In the genomic region with DNA sequence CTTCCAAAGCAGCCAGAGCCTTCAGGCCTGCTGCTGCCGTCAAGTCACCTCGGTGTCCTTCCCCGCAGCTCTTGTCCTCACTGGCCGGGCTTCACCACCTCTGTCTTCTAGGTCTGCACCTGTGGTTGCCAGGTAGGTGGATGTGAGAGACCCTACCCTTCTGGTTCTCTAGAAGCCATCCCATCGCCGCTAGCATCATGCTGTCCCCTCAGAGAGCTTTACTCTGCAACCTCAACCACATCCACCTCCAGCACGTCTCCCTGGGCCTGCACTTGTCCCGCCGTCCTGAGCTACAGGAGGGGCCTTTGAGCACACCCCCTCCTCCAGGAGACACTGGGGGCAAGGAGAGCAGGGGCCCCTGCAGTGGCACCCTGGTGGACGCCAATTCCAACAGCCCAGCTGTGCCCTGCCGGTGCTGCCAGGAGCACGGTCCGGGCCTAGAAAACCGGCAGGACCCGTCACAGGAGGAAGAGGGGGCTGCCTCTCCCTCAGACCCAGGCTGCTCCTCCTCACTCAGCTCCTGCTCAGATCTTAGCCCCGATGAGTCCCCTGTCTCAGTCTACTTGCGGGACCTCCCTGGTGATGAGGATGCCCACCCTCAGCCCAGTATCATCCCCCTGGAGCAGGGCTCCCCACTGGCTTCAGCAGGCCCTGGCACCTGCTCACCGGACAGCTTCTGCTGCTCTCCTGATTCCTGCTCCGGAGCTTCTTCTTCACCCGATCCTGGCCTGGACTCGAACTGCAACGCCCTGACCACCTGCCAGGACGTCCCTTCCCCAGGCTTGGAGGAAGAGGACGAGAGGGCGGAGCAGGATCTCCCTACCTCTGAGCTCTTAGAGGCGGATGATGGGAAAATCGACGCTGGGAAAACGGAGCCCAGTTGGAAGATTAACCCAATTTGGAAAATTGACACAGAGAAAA, we compare ENCODE assay signal across 8 cellular contexts. TPM values are rescaled to one million over a fixed set of nuclear protein-coding genes. Genes with fewer than 3 reads are reported as not detected.
DNase-seq lines count a peak whose midpoint lies in the region; ATAC-seq and TF ChIP-seq lines count a peak whose summit lies in the region.

No MANE protein-coding gene starts in this region.

- no peaks in the 10 kb centered on the region for H3K27me3 ChIP-seq in GM23248 (replicated peaks; ENCODE audit: insufficient read depth)
- H3K27me3 ChIP-seq in gastroesophageal sphincter, result no peaks in the 10 kb centered on the region

- H3K4me1 ChIP-seq in GM23248 (ENCODE audit: insufficient read depth), result peaks cover 12% of the 10 kb centered on the region
- peaks cover 0 to 59% (median 21%) of the 10 kb centered on the region in 3 donors for H3K4me1 ChIP-seq in gastroesophageal sphincter

- no peaks in the 10 kb centered on the region for H3K9me2 ChIP-seq in GM23248 (ENCODE audit: insufficient read depth)

- H3K36me3 ChIP-seq in GM23248 (ENCODE audit: low read depth), result peaks cover 1% of the 10 kb centered on the region; the same call in 1 of the 2 replicates
- H3K36me3 ChIP-seq in gastroesophageal sphincter, result peaks cover 0 to 25% of the 10 kb centered on the region in 2 donors

- TF ChIP-seq CTCF in gastroesophageal sphincter (IDR thresholded peaks at IDR 0.05), result no peak

- peak overlapping the region; percentile 69 for H3K4me3 Mint-ChIP-seq in T-helper 2 cell treated with Interferon-gamma antibody and Interleukin-4, amounts not matched to agents 5 μg/mL and 100 μg/mL, for 36 hours

- H3K79me2 ChIP-seq in GM23248 (ENCODE audit: insufficient read depth), result peaks cover 30% of the 10 kb centered on the region

- H4K20me1 ChIP-seq in GM23248 (ENCODE audit: insufficient read depth), result no peaks in the 10 kb centered on the region

- in situ Hi-C loops in GM23248 (cut with MboI), result no loop called here

- H3K9me3 ChIP-seq in GM23248 (ENCODE audit: low read depth), result no peaks in the 10 kb centered on the region
- H3K9me3 ChIP-seq in gastroesophageal sphincter, result no peaks in the 10 kb centered on the region

- TF ChIP-seq POLR2A in gastroesophageal sphincter (IDR thresholded peaks at IDR 0.05), result no peak

- peak overlapping the region; percentile 83 for H3K9ac ChIP-seq in GM23248

- no peaks in the 10 kb centered on the region for H3K9me3 Mint-ChIP-seq in T-helper 2 cell treated with Interferon-gamma antibody and Interleukin-4, amounts not matched to agents 5 μg/mL and 100 μg/mL, for 36 hours

- H3K27me3 Mint-ChIP-seq in T-helper 2 cell treated with Interferon-gamma antibody and Interleukin-4, amounts not matched to agents 5 μg/mL and 100 μg/mL, for 36 hours (ENCODE audit: low read depth), result no peaks in the 10 kb centered on the region

- H3K27ac ChIP-seq in GM23248, result peak overlapping the region; percentile 76; the same call in 1 of the 2 replicates
- H3K27ac ChIP-seq in gastroesophageal sphincter, result peak overlapping the region; percentile 96 to 99 (median 98)

- no peak overlapping the region for H2AFZ ChIP-seq in GM23248

- H3K4me2 ChIP-seq in GM23248 (ENCODE audit: unreplicated experiment), result peak overlapping the region; percentile 99

- H3F3A ChIP-seq in GM23248 (ENCODE audit: insufficient read depth), result peaks cover 8% of the 10 kb centered on the region

- H3K4me3 ChIP-seq in GM23248 (peak overlapping the region; percentile 89), gastroesophageal sphincter (peak overlapping the region in 1 of 2 donors; percentile 92), skeletal muscle cell (ENCODE audit: low read depth, low read length) (peak overlapping the region; percentile 93)

- 28 to 30% methylated on average over 29 of the region's 29 CpGs for WGBS in GM23248 (ENCODE audit: low coverage in 1 of 2, low lambda C conversion rate in 2 of 2, missing lambda C conversion rate in 2 of 2), 2 experiments
- WGBS in gastroesophageal sphincter (ENCODE audit: low coverage in 1 of 2), 2 donors, result 0 to 34% methylated on average over 4 to 11 of the region's 29 CpGs

- H3K4me1 Mint-ChIP-seq in T-helper 2 cell treated with Interferon-gamma antibody and Interleukin-4, amounts not matched to agents 5 μg/mL and 100 μg/mL, for 36 hours (ENCODE audit: low read depth), result peaks cover 34% of the 10 kb centered on the region

- no peak for TF ChIP-seq EP300 in gastroesophageal sphincter (IDR thresholded peaks at IDR 0.05)

- peak; percentile 32 for DNase-seq in GM23248
- no peak for DNase-seq in T-helper 2 cell treated with Interferon-gamma antibody and Interleukin-4, amounts not matched to agents 5 μg/mL and 100 μg/mL, for 36 hours (ENCODE audit: low spot score)
- no peak for DNase-seq in skeletal muscle cell (ENCODE audit: low read depth)
- no peak for DNase-seq in NCI-H187 (lab: John Stamatoyannopoulos, UW)
- DNase-seq in EL, result no peak
- DNase-seq in superior temporal gyrus (ENCODE audit: extremely low spot score), result no peak

- no peak overlapping the region for H3K27ac Mint-ChIP-seq in T-helper 2 cell treated with Interferon-gamma antibody and Interleukin-4, amounts not matched to agents 5 μg/mL and 100 μg/mL, for 36 hours

- ATAC-seq in gastroesophageal sphincter, result no peak
- no peak for ATAC-seq in GM21529 (IDR thresholded peaks at IDR 0.05; ENCODE audit: unreplicated experiment)

- peaks cover 27% of the 10 kb centered on the region for H3K36me3 Mint-ChIP-seq in T-helper 2 cell treated with Interferon-gamma antibody and Interleukin-4, amounts not matched to agents 5 μg/mL and 100 μg/mL, for 36 hours (ENCODE audit: low read depth)

RNA-seq across cellular contexts. Expression of gene RUSC1, which starts 1.1 kb away (rescaled TPM):
- 31.9 and 34.4 TPM in 2 replicates for total RNA-seq in GM23248 (2014; rRNA removed; shearing (Covaris generic))
- polyA plus RNA-seq in GM23248 (2016; fragmentation: Nextera tagmentation; extraction: Ambion mirVana), result 30.4 and 32.6 TPM in 2 replicates
- 10 to 100 TPM; 10.8 to 34.2 (median 24.4) TPM for total RNA-seq in gastroesophageal sphincter

RNA-seq across cellular contexts. Expression of gene FDPS, which starts 13.2 kb away (rescaled TPM):
- 96.3 and 103 TPM in 2 replicates for total RNA-seq in GM23248 (2014; rRNA removed; shearing (Covaris generic))
- polyA plus RNA-seq in GM23248 (2016; fragmentation: Nextera tagmentation; extraction: Ambion mirVana), result 106 and 116 TPM in 2 replicates
- total RNA-seq in gastroesophageal sphincter, result 100 to 1,000 TPM in 1 of 4 donors, 10 to 100 TPM in 3; 71.2 to 125 (median 81.0) TPM

RNA-seq across cellular contexts. Expression of gene PKLR, which starts 20.6 kb away (rescaled TPM):
- total RNA-seq in GM23248 (2014; rRNA removed; shearing (Covaris generic)), result not detected in 2 replicates
- polyA plus RNA-seq in GM23248 (2016; fragmentation: Nextera tagmentation; extraction: Ambion mirVana), result 0.08 TPM in 1 of 2 replicates, not detected in the other
- not detected for total RNA-seq in gastroesophageal sphincter

RNA-seq across cellular contexts. Expression of gene HCN3, which starts 44.6 kb away (rescaled TPM):
- total RNA-seq in GM23248 (2014; rRNA removed; shearing (Covaris generic)), result 0.76 and 1.4 TPM in 2 replicates
- 1.6 and 1.9 TPM in 2 replicates for polyA plus RNA-seq in GM23248 (2016; fragmentation: Nextera tagmentation; extraction: Ambion mirVana)
- total RNA-seq in gastroesophageal sphincter, result 1 to 10 TPM in 3 of 4 donors, under 1 TPM in 1; 0.47 to 2.2 (median 1.6) TPM

RNA-seq across cellular contexts. Expression of gene CLK2, which starts 48.5 kb away (rescaled TPM):
- total RNA-seq in GM23248 (2014; rRNA removed; shearing (Covaris generic)), result 16.8 and 24.0 TPM in 2 replicates
- 10.2 and 10.4 TPM in 2 replicates for polyA plus RNA-seq in GM23248 (2016; fragmentation: Nextera tagmentation; extraction: Ambion mirVana)
- total RNA-seq in gastroesophageal sphincter, result 10 to 100 TPM; 14.4 to 51.4 (median 32.9) TPM
